In the genomic region with DNA sequence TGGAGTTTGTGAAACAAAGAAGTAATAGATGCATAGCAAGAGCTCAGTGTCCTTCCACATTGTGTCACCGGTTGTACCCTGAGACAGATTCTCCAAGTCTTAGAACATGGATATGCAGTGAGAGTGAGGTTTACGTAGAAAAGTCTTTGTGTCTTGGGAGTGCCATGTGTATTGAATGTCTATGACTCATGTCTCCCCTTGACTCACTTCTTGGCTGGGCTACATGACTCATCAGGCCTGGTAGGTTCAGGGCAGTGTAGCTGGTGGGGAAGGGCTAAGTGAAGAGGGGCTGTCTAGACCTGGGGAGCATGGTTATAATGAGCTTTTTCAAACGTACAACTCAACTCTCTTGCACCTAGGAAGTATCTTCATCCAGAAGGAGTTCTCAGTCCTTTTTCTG, we compare ENCODE assay signal across 8 cellular contexts.
DNase-seq lines count a peak whose midpoint lies in the region; ATAC-seq lines count a peak whose summit lies in the region.

No MANE protein-coding gene starts in this region.

- CTCF ChIA-PET in CD8-positive, alpha-beta memory T cell (lab: Charles Lee) = interaction anchor here (1.5 kb wide), 2 partner anchors 24 to 27 kb away, joined by 3 read pairs; no protein-coding TSS in a partner anchor

- peaks cover 17 to 23% (median 18%) of the 10 kb centered on the region in 3 donors for H3K4me1 Mint-ChIP-seq in CD8-positive, alpha-beta memory T cell

- no peaks in the 10 kb centered on the region for H3K36me3 ChIP-seq in CD8-positive, alpha-beta memory T cell (ENCODE audit: insufficient read depth, low read length)

- H3K9me3 ChIP-seq in CD8-positive, alpha-beta memory T cell (ENCODE audit: low read length) = no peaks in the 10 kb centered on the region

- H3K4me3 ChIP-seq in CD8-positive, alpha-beta memory T cell (ENCODE audit: low read length) = no peak overlapping the region

- H3K36me3 Mint-ChIP-seq in CD8-positive, alpha-beta memory T cell = no peaks in the 10 kb centered on the region

- POLR2A ChIA-PET in CD8-positive, alpha-beta memory T cell (lab: Charles Lee) = no interaction called here

- H3K27me3 Mint-ChIP-seq in CD8-positive, alpha-beta memory T cell = peaks cover 0 to 2% of the 10 kb centered on the region in 2 donors

- peak overlapping the region; percentile 8 to 80 (median 21) for H3K27ac Mint-ChIP-seq in CD8-positive, alpha-beta memory T cell

- H3K4me3 Mint-ChIP-seq in CD8-positive, alpha-beta memory T cell = no peak overlapping the region

- peak in 1 of 5 donors; percentile 76 for DNase-seq in CD8-positive, alpha-beta memory T cell
- DNase-seq in activated CD4-positive, alpha-beta T cell treated with anti-CD3 and anti-CD28 coated beads, Interleukin-2, amount 50 U/mL, for 48 hours = peak; percentile 40 to 61
- peak; percentile 91 for DNase-seq in fibroblast of gingiva (ENCODE audit: low read depth)
- DNase-seq in stimulated activated CD4-positive, alpha-beta T cell treated with anti-CD3 and anti-CD28 coated beads, Interleukin-4, amount 100 ng/mL, for 48 hours (ENCODE audit: low read depth in 2 of 2) = peak; percentile 20 to 33
- DNase-seq in NCI-H1694 (lab: John Stamatoyannopoulos, UW) = no peak
- no peak for DNase-seq in RPMI8226

- peak; percentile 68 for ATAC-seq in HG03432 (IDR thresholded peaks at IDR 0.05; ENCODE audit: unreplicated experiment)
- no peak for ATAC-seq in HG02840 (IDR thresholded peaks at IDR 0.05; ENCODE audit: low FRiP score, unreplicated experiment)

- H3K27me3 ChIP-seq in CD8-positive, alpha-beta memory T cell (ENCODE audit: insufficient read depth, low read length, poor library complexity, severe bottlenecking) = no peaks in the 10 kb centered on the region

- H3K4me1 ChIP-seq in CD8-positive, alpha-beta memory T cell (ENCODE audit: insufficient read depth, low read length) = peaks cover 14% of the 10 kb centered on the region

- no peaks in the 10 kb centered on the region for H3K9me3 Mint-ChIP-seq in CD8-positive, alpha-beta memory T cell

- H3K27ac ChIP-seq in CD8-positive, alpha-beta memory T cell (ENCODE audit: low read depth, low read length) = no peak overlapping the region

Comparison
In these comparisons a context has a peak if more than half of its experiments do, and no peak if none do; other contexts are left out.
1. DNase-seq: peak in activated CD4-positive, alpha-beta T cell treated with anti-CD3 and anti-CD28 coated beads, Interleukin-2, amount 50 U/mL, for 48 hours (2 of 2), fibroblast of gingiva (single experiment) and stimulated activated CD4-positive, alpha-beta T cell treated with anti-CD3 and anti-CD28 coated beads, Interleukin-4, amount 100 ng/mL, for 48 hours (2 of 2); none in NCI-H1694 (single experiment) and RPMI8226 (single experiment).